ENCODE assay signal across 8 cellular contexts in genomic region chr15:78131295-78132021, GRCh38. TPM values are rescaled to one million over a fixed set of nuclear protein-coding genes. Genes with fewer than 3 reads are reported as not detected.
A peak's percentile ranks its signal among the peaks of the same experiment; 100 is the strongest.
DNase-seq lines count a peak whose midpoint lies in the region; ATAC-seq and TF ChIP-seq lines count a peak whose summit lies in the region.

Gene CIB2 (minus strand): TSS chr15:78131445. CDS start chr15:78131215, 230 bp downstream.

- peak; percentile 56 for TF ChIP-seq POLR2A in Raji (IDR thresholded peaks at IDR 0.05; ENCODE audit: insufficient read depth, low read depth, low read length)

- H3K27me3 Mint-ChIP-seq in IgD-negative memory B cell: peaks cover 1% of the 10 kb centered on the region

- peak within 1 kb of the TSS; percentile 71 for H3K4me3 ChIP-seq in neuron (ENCODE audit: low read length)

- peak; percentile 89 for ATAC-seq in GM21381 (IDR thresholded peaks at IDR 0.05; ENCODE audit: unreplicated experiment)

- peak within 1 kb of the TSS; percentile 88 for H2AFZ ChIP-seq in neuron (ENCODE audit: low read depth, low read length)

- H3K27ac Mint-ChIP-seq in IgD-negative memory B cell: peak within 1 kb of the TSS; percentile 64 to 94 (median 88)

- no peaks in the 10 kb centered on the region for H3K9me3 ChIP-seq in neuron (ENCODE audit: low read length)

- H3K36me3 ChIP-seq in neuron (ENCODE audit: insufficient read depth, low read length): no peaks in the 10 kb centered on the region

- H3K4me3 Mint-ChIP-seq in IgD-negative memory B cell: peak within 1 kb of the TSS; percentile 84 to 91 (median 90)

- H3K27ac ChIP-seq in substantia nigra (ENCODE audit: low read depth, low read length, poor library complexity, severe bottlenecking): peak within 1 kb of the TSS; percentile 53

- no peaks in the 10 kb centered on the region for H3K27me3 ChIP-seq in neuron (ENCODE audit: insufficient read depth, low read length)

- DNase-seq in D341Med (ENCODE audit: low spot score) (peak; percentile 96), foreskin melanocyte (peak; percentile 40), substantia nigra (lab: John Stamatoyannopoulos, UW) (peak in 39 of 49 donors; percentile 5 to 93 (median 41))
- peak; percentile 64 for DNase-seq in activated gamma-delta T cell treated with anti-CD3 and anti-CD28 coated beads, Interleukin-2, amount 50 U/mL, for 16 hours (ENCODE audit: low read depth)

- peaks cover 5 to 11% (median 7%) of the 10 kb centered on the region in 3 donors for H3K4me1 Mint-ChIP-seq in IgD-negative memory B cell

- peaks cover 4% of the 10 kb centered on the region for H3K36me3 Mint-ChIP-seq in IgD-negative memory B cell

- no peaks in the 10 kb centered on the region for H3K9me3 Mint-ChIP-seq in IgD-negative memory B cell

- H3K4me1 ChIP-seq in neuron (ENCODE audit: insufficient read depth, low read length): peaks cover 8% of the 10 kb centered on the region

RNA-seq across cellular contexts. Expression of gene CIB2, which starts in this region (rescaled TPM):
- polyA plus RNA-seq in IgD-negative memory B cell: 5.7 TPM

Comparison
In these comparisons a context has a peak if more than half of its experiments do, and no peak if none do; other contexts are left out.
1. Peak in every context shown above with its lines: DNase-seq, ATAC-seq, H3K4me3 ChIP-seq and H3K27ac ChIP-seq.
2. DNase-seq: peak in every context shown above with its lines; median percentile 96 in D341Med; 64 in activated gamma-delta T cell treated with anti-CD3 and anti-CD28 coated beads, Interleukin-2, amount 50 U/mL, for 16 hours; 41 in substantia nigra; 40 in foreskin melanocyte.